ENCODE assay signal across 8 cellular contexts in genomic region chr13:106533940-106534843, GRCh38. TPM values are rescaled to one million over a fixed set of nuclear protein-coding genes. Genes with fewer than 3 reads are reported as not detected.
A peak's percentile ranks its signal among the peaks of the same experiment; 100 is the strongest.
DNase-seq lines count a peak whose midpoint lies in the region; ATAC-seq and TF ChIP-seq lines count a peak whose summit lies in the region.

No MANE protein-coding gene starts in this region.

- H3K36me3 ChIP-seq in muscle layer of colon (ENCODE audit: insufficient read depth, low read length) = no peaks in the 10 kb centered on the region
- no peaks in the 10 kb centered on the region for H3K36me3 ChIP-seq in tibial nerve

- H3K9ac ChIP-seq in muscle layer of colon (ENCODE audit: low read length) = peak overlapping the region; percentile 50

- TF ChIP-seq POLR2A in tibial nerve (IDR thresholded peaks at IDR 0.05) = no peak

- WGBS in tibial nerve, 2 donors = 0 to 1% methylated on average over 29 to 32 of the region's 89 CpGs

- no peak for ATAC-seq in activated T-cell treated with anti-CD3 and anti-CD28 coated beads, Interleukin-2, amount 50 U/mL, for 72 hours (replicated peaks in 1 of 2)
- ATAC-seq in esophagus mucosa (peak; percentile 3), HG03025 (IDR thresholded peaks at IDR 0.05; ENCODE audit: low FRiP score, unreplicated experiment) (no peak)

- no peak for TF ChIP-seq EP300 in tibial nerve (IDR thresholded peaks at IDR 0.05)

- H3K9me3 Mint-ChIP-seq in activated T-cell treated with anti-CD3 and anti-CD28 coated beads, Interleukin-2, amount 50 U/mL, for 72 hours = no peaks in the 10 kb centered on the region

- TF ChIP-seq CTCF in tibial nerve (IDR thresholded peaks at IDR 0.05) = no peak

- peak overlapping the region; percentile 82 to 84 for H3K4me3 Mint-ChIP-seq in activated T-cell treated with anti-CD3 and anti-CD28 coated beads, Interleukin-2, amount 50 U/mL, for 72 hours

- H3K4me3 ChIP-seq in muscle layer of colon (ENCODE audit: low read depth in 1 of 2, low read length in 2 of 2) (peak overlapping the region; percentile 51 to 57), tibial nerve (peak overlapping the region; percentile 49 to 75 (median 64))

- no peaks in the 10 kb centered on the region for H3K36me3 Mint-ChIP-seq in activated T-cell treated with anti-CD3 and anti-CD28 coated beads, Interleukin-2, amount 50 U/mL, for 72 hours (ENCODE audit: insufficient read depth in 2 of 2)

- H3K27ac ChIP-seq in muscle layer of colon (ENCODE audit: low read depth, low read length) (peak overlapping the region; percentile 71), tibial nerve (peak overlapping the region; percentile 72 to 94 (median 82))

- H3K27me3 Mint-ChIP-seq in activated T-cell treated with anti-CD3 and anti-CD28 coated beads, Interleukin-2, amount 50 U/mL, for 72 hours (ENCODE audit: low read depth) = peaks cover 48% of the 10 kb centered on the region

- H3K27ac Mint-ChIP-seq in activated T-cell treated with anti-CD3 and anti-CD28 coated beads, Interleukin-2, amount 50 U/mL, for 72 hours = no peak overlapping the region

- H3K27me3 ChIP-seq in muscle layer of colon (ENCODE audit: control insufficient read depth in 1 of 2, insufficient read depth in 2 of 2, low read length in 2 of 2) (no peaks in the 10 kb centered on the region), tibial nerve (no peaks in the 10 kb centered on the region)

- H3K9me3 ChIP-seq in muscle layer of colon (ENCODE audit: low read length) (no peaks in the 10 kb centered on the region), tibial nerve (no peaks in the 10 kb centered on the region)

- H3K4me1 Mint-ChIP-seq in activated T-cell treated with anti-CD3 and anti-CD28 coated beads, Interleukin-2, amount 50 U/mL, for 72 hours (ENCODE audit: low read depth) = peaks cover 22% of the 10 kb centered on the region

- DNase-seq in DMS79 (lab: John Stamatoyannopoulos, UW) = peak; percentile 48
- peak; percentile 33 for DNase-seq in NCI-H1930 (lab: John Stamatoyannopoulos, UW)
- peak; percentile 23 to 31 for DNase-seq in activated T-cell treated with anti-CD3 and anti-CD28 coated beads, Interleukin-2, amount 50 U/mL, for 72 hours
- DNase-seq in tibial nerve (ENCODE audit: low spot score in 2 of 2) = peak in 1 of 2 donors; percentile 44
- no peak for DNase-seq in NCI-H2107 (lab: John Stamatoyannopoulos, UW)

- H3K4me1 ChIP-seq in muscle layer of colon (ENCODE audit: insufficient read depth, low read length) = peaks cover 6% of the 10 kb centered on the region
- peaks cover 0 to 36% (median 11%) of the 10 kb centered on the region in 4 donors for H3K4me1 ChIP-seq in tibial nerve

RNA-seq across cellular contexts. Expression of gene EFNB2, which starts 1.3 kb away (rescaled TPM):
- under 1 TPM; 0.23 to 0.24 TPM for total RNA-seq in activated T-cell treated with anti-CD3 and anti-CD28 coated beads, Interleukin-2, amount 50 U/mL, for 72 hours
- 16.8 TPM for total RNA-seq in esophagus mucosa
- 10 to 100 TPM; 12.6 to 20.8 (median 18.3) TPM for total RNA-seq in tibial nerve

RNA-seq across cellular contexts. Expression of gene ARGLU1, which starts 33.7 kb away (rescaled TPM):
- total RNA-seq in activated T-cell treated with anti-CD3 and anti-CD28 coated beads, Interleukin-2, amount 50 U/mL, for 72 hours = 10 to 100 TPM; 97.2 to 98.9 TPM
- total RNA-seq in esophagus mucosa = 27.7 TPM
- total RNA-seq in tibial nerve = 100 to 1,000 TPM; 115 to 148 (median 138) TPM

Comparison
In these comparisons a context has a peak if more than half of its experiments do, and no peak if none do; other contexts are left out.
1. RNA of gene EFNB2, which starts 1.3 kb away (total RNA-seq): 12.6 to 20.8 TPM in tibial nerve and 16.8 TPM in esophagus mucosa (single experiment); 0.23 to 0.24 TPM in activated T-cell treated with anti-CD3 and anti-CD28 coated beads, Interleukin-2, amount 50 U/mL, for 72 hours; every median in the first group is over 10 times any median in the second.